Comparison of ENCODE assay signal across 11 cellular contexts in the genomic region with DNA sequence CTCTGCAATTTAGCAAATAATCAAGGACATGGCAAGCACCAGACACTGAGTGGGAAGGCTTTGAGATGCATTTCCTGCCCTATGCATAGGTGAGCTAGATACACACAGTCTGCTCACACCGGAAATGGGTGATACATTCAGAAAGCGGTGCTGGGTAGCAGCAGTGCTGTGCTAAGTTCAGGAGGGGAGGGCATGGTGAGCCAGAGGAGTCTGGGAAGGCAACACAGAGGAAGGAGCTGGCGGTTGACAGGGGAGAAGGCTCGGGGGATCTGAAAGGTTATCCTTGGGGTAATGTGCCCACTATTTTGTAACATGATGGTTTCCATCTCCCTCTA. TPM values are rescaled to one million over a fixed set of nuclear protein-coding genes. Genes with fewer than 3 reads are reported as not detected.
DNase-seq lines count a peak whose midpoint lies in the region; ATAC-seq and TF ChIP-seq lines count a peak whose summit lies in the region.
"Had no signal": no experiment of that assay in that cellular context is flagged by ENCODE, and none has a peak within 500 bp of the region (broad histone marks: within the 10 kb centered on the region; RNA-seq: fewer than 3 reads in every experiment).

No MANE protein-coding gene starts in this region.

- H3K27me3 ChIP-seq in effector memory CD4-positive, alpha-beta T cell (replicated peaks; ENCODE audit: control insufficient read depth, insufficient read depth, low read length, poor library complexity, severe bottlenecking) = no peaks in the 10 kb centered on the region
- no peaks in the 10 kb centered on the region for H3K27me3 ChIP-seq in adrenal gland
- H3K27me3 ChIP-seq: pancreas had no signal

- peak; percentile 53 to 61 for DNase-seq in activated CD4-positive, alpha-beta T cell treated with anti-CD3 and anti-CD28 coated beads, Interleukin-2, amount 50 U/mL, for 4 hours
- DNase-seq in effector memory CD4-positive, alpha-beta T cell = peak; percentile 21 to 45 (median 35)
- DNase-seq in stimulated activated naive CD8-positive, alpha-beta T cell treated with anti-CD3 and anti-CD28 coated beads, Interleukin-15, amount 100 ng/mL, for 72 hours = peak; percentile 14 to 55
- DNase-seq in NCI-H345 treated with DMSO at 0.1 percent for 48 hours (lab: John Stamatoyannopoulos, UW; ENCODE audit: unreplicated experiment) = no peak
- no peak for DNase-seq in NCI-H226
- DNase-seq in adrenal gland = no peak
- DNase-seq: NCI-H1417 treated with DMSO at 0.1 percent for 48 hours, pancreas had no signal

- H3K4me3 Mint-ChIP-seq in stimulated activated naive CD8-positive, alpha-beta T cell treated with anti-CD3 and anti-CD28 coated beads, Interleukin-15, amount 100 ng/mL, for 72 hours = peak overlapping the region in 1 of 2 donors; percentile 30

- ATAC-seq in HG02981 (IDR thresholded peaks at IDR 0.05; ENCODE audit: unreplicated experiment) = peak; percentile 49
- peak; percentile 96 for ATAC-seq in stimulated activated naive CD8-positive, alpha-beta T cell treated with anti-CD3 and anti-CD28 coated beads, Interleukin-15, amount 100 ng/mL, for 72 hours
- ATAC-seq in GM21367 (IDR thresholded peaks at IDR 0.05; ENCODE audit: unreplicated experiment) = no peak

- no peak overlapping the region for H3K4me3 ChIP-seq in effector memory CD4-positive, alpha-beta T cell (ENCODE audit: insufficient read depth, low read depth, low read length, poor library complexity, severe bottlenecking)
- no peak overlapping the region for H3K4me3 ChIP-seq in adrenal gland
- H3K4me3 ChIP-seq: pancreas, SK-N-MC had no signal

- no peak for TF ChIP-seq CTCF in adrenal gland (IDR thresholded peaks at IDR 0.05)

- no peak overlapping the region for H3K27ac ChIP-seq in effector memory CD4-positive, alpha-beta T cell (ENCODE audit: insufficient read depth, low read length, poor library complexity, severe bottlenecking)
- H3K27ac ChIP-seq in adrenal gland = no peak overlapping the region
- H3K27ac ChIP-seq: pancreas, SK-N-MC had no signal

- peak overlapping the region in 1 of 2 donors; percentile 13 for H3K27ac Mint-ChIP-seq in stimulated activated naive CD8-positive, alpha-beta T cell treated with anti-CD3 and anti-CD28 coated beads, Interleukin-15, amount 100 ng/mL, for 72 hours

- no peaks in the 10 kb centered on the region for H3K36me3 ChIP-seq in effector memory CD4-positive, alpha-beta T cell (ENCODE audit: control insufficient read depth, insufficient read depth, low read length)
- H3K36me3 ChIP-seq in adrenal gland (replicated peaks in 1 of 2) = no peaks in the 10 kb centered on the region
- H3K36me3 ChIP-seq: pancreas had no signal

- peaks cover 29% of the 10 kb centered on the region for H3K4me1 Mint-ChIP-seq in stimulated activated naive CD8-positive, alpha-beta T cell treated with anti-CD3 and anti-CD28 coated beads, Interleukin-15, amount 100 ng/mL, for 72 hours

- no peaks in the 10 kb centered on the region for H3K9me3 ChIP-seq in effector memory CD4-positive, alpha-beta T cell (ENCODE audit: control insufficient read depth, low read length)
- no peaks in the 10 kb centered on the region for H3K9me3 ChIP-seq in adrenal gland (replicated peaks in 1 of 3)
- H3K9me3 ChIP-seq: pancreas had no signal

- intact Hi-C loops in adrenal gland (cut with DNase I) = no loop called here

- peaks cover 7% of the 10 kb centered on the region for H3K4me1 ChIP-seq in effector memory CD4-positive, alpha-beta T cell (ENCODE audit: control insufficient read depth, insufficient read depth, low read length, poor library complexity, severe bottlenecking)
- no peaks in the 10 kb centered on the region for H3K4me1 ChIP-seq in adrenal gland (replicated peaks in 1 of 2)
- H3K4me1 ChIP-seq: pancreas had no signal

- peaks cover 0 to 7% of the 10 kb centered on the region in 2 donors for H3K9me3 Mint-ChIP-seq in stimulated activated naive CD8-positive, alpha-beta T cell treated with anti-CD3 and anti-CD28 coated beads, Interleukin-15, amount 100 ng/mL, for 72 hours

- no peak for TF ChIP-seq POLR2A in adrenal gland (IDR thresholded peaks at IDR 0.05)

- WGBS in adrenal gland, 4 donors = 83 to 96% (median 89%) methylated on average over 4 of the region's 4 CpGs

- H3K27me3 Mint-ChIP-seq in stimulated activated naive CD8-positive, alpha-beta T cell treated with anti-CD3 and anti-CD28 coated beads, Interleukin-15, amount 100 ng/mL, for 72 hours = no peaks in the 10 kb centered on the region

RNA-seq across cellular contexts. Expression of a gene that starts 57.4 kb away (rescaled TPM):
- total RNA-seq in adrenal gland = 100 to 1,000 TPM; 124 to 307 (median 237) TPM
- 100 to 1,000 TPM in 1 of 3 donors, 10 to 100 TPM in 2; 62.0 to 178 (median 65.2) TPM for polyA plus RNA-seq in adrenal gland

Comparison
In these comparisons a context has a peak if more than half of its experiments do, and no peak if none do; other contexts are left out.
1. DNase-seq: peak in activated CD4-positive, alpha-beta T cell treated with anti-CD3 and anti-CD28 coated beads, Interleukin-2, amount 50 U/mL, for 4 hours (2 of 2), effector memory CD4-positive, alpha-beta T cell (3 of 3) and stimulated activated naive CD8-positive, alpha-beta T cell treated with anti-CD3 and anti-CD28 coated beads, Interleukin-15, amount 100 ng/mL, for 72 hours (2 of 2); none in NCI-H345 treated with DMSO at 0.1 percent for 48 hours (single experiment), NCI-H226 (single experiment) and adrenal gland (0 of 7).